In the genomic region with DNA sequence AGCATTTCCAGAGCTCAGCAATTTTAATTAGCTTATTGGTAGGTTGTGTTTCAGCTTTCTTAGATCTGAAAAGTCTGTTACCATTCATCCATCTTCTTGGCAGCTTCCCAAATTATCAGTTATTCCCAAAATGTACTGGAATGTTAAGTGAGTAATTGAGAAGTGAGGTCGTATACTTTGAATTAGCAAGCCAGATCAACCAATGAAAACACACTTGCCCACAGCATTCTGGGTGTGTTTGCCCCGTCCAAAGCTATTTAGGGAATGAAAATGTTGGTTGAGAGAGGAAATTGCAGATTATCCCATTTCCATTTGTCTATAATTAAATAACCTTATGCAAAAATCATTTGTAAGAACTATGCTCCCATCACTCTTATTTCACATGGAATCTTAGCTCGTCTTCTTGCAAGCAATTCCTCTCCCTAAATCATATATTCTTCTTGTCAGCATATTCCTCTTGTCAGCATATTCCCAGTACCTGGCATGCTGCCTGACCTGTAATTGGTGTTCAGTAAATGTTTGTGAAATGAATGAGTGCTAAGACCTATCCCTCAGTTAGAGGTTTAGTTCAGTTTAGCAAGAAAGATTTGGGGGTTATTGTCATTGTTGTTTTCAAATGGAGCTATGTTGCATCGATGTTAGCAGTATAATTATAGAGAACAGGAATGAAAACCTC, we compare ENCODE assay signal across 18 cellular contexts. TPM values are rescaled to one million over a fixed set of nuclear protein-coding genes. Genes with fewer than 3 reads are reported as not detected.
DNase-seq lines count a peak whose midpoint lies in the region; ATAC-seq and TF ChIP-seq lines count a peak whose summit lies in the region.
"Had no signal": no experiment of that assay in that cellular context is flagged by ENCODE, and none has a peak within 500 bp of the region (broad histone marks: within the 10 kb centered on the region; RNA-seq: fewer than 3 reads in every experiment).

No MANE protein-coding gene starts in this region.

- no peaks in the 10 kb centered on the region for H3K79me2 ChIP-seq in SK-N-SH (ENCODE audit: insufficient read depth)
- no peaks in the 10 kb centered on the region for H3K79me2 ChIP-seq in mesendoderm (ENCODE audit: control insufficient read depth, insufficient read depth, low read length)

- H3K9ac ChIP-seq in SK-N-SH: no peak overlapping the region
- no peak overlapping the region for H3K9ac ChIP-seq in mesendoderm (ENCODE audit: low read length)

- 57% methylated on average over 4 of the region's 4 CpGs for WGBS in SK-N-SH (ENCODE audit: low lambda C conversion rate)
- no CpG with 5 or more reads among the region's 4 CpGs for WGBS in mesendoderm (ENCODE audit: extremely low coverage, insufficient coverage, low lambda C conversion rate)

- DNase-seq in DMS 273 (lab: John Stamatoyannopoulos, UW; ENCODE audit: unreplicated experiment) (peak; percentile 11), DMS 273 treated with DMSO at 0.1 percent for 48 hours (lab: John Stamatoyannopoulos, UW) (no peak), EL (peak; percentile 9), SK-N-SH (no peak), mesendoderm (peak; percentile 13), GDM1 (lab: John Stamatoyannopoulos, UW) (no peak), NK-92 (lab: John Stamatoyannopoulos, UW; ENCODE audit: unreplicated experiment) (no peak)
- DNase-seq: Caco-2, H9, Kasumi-1, MM.1S, NCI-H1092 treated with DMSO at 0.1 percent for 48 hours, NCI-H146, NCI-H2029 treated with DMSO at 0.1 percent for 48 hours, NCI-H82 had no signal

- no peak overlapping the region for H2BK15ac ChIP-seq in mesendoderm (replicated peaks; ENCODE audit: low read depth)

- H3K9me2 ChIP-seq in SK-N-SH: no peaks in the 10 kb centered on the region

- H2AFZ ChIP-seq in SK-N-SH (ENCODE audit: low read depth): 0 out of 2 replicates have a peak overlapping the region, but pooled peaks have one; percentile 1

- H4K20me1 ChIP-seq in SK-N-SH (ENCODE audit: insufficient read depth): no peaks in the 10 kb centered on the region

- no peak overlapping the region for H3K56ac ChIP-seq in mesendoderm (ENCODE audit: low read length)

- H3K27ac ChIP-seq in SK-N-SH (ENCODE audit: low read depth in 2 of 2, low read length in 1 of 2) (peak overlapping the region in 1 of 2 experiments; percentile 83; a peak in 2 of 4 replicates), mesendoderm (ENCODE audit: low read depth, low read length) (no peak overlapping the region)
- H3K27ac ChIP-seq: 22Rv1, HL-60 had no signal

- H3K4ac ChIP-seq in mesendoderm (ENCODE audit: low read depth, low read length): no peak overlapping the region

- H3K9me3 ChIP-seq in SK-N-SH: no peaks in the 10 kb centered on the region
- H3K9me3 ChIP-seq: Caco-2 had no signal

- no peak for TF ChIP-seq CTCF in SK-N-SH (IDR thresholded peaks at IDR 0.05)

- H4K8ac ChIP-seq in mesendoderm (ENCODE audit: low read depth, low read length): no peak overlapping the region

- H3K36me3 ChIP-seq in SK-N-SH (replicated peaks in 1 of 2; ENCODE audit: control insufficient read depth in 1 of 2, insufficient read depth in 2 of 2, low read length in 1 of 2) (no peaks in the 10 kb centered on the region), mesendoderm (ENCODE audit: control insufficient read depth, insufficient read depth, low read length) (no peaks in the 10 kb centered on the region)

- H3K79me1 ChIP-seq in mesendoderm (ENCODE audit: low read length): no peaks in the 10 kb centered on the region

- no peak overlapping the region for H3K23ac ChIP-seq in mesendoderm (ENCODE audit: low read length)

- ATAC-seq in HG03342 (IDR thresholded peaks at IDR 0.05; ENCODE audit: unreplicated experiment): no peak

- POLR2A ChIA-PET in SK-N-SH (lab: Yijun Ruan, JAX): interaction anchor here (2.6 kb wide), 1 partner anchor 24 kb away, joined by 5 read pairs; a partner anchor contains a TSS

- H3K4me2 ChIP-seq in SK-N-SH: no peak overlapping the region
- no peak overlapping the region for H3K4me2 ChIP-seq in mesendoderm (ENCODE audit: low read length)

- no peak overlapping the region for H2AK5ac ChIP-seq in mesendoderm (ENCODE audit: low read length)

- H3K18ac ChIP-seq in mesendoderm (ENCODE audit: low read length): no peak overlapping the region

- H3K4me1 ChIP-seq in SK-N-SH (ENCODE audit: control insufficient read depth in 1 of 2, insufficient read depth in 2 of 2, low read depth in 1 of 2, low read length in 1 of 2): peaks cover 13 to 15% of the 10 kb centered on the region in 2 experiments; a peak in 3 of 4 replicates
- no peaks in the 10 kb centered on the region for H3K4me1 ChIP-seq in mesendoderm (ENCODE audit: control insufficient read depth, low read depth, low read length)
- H3K4me1 ChIP-seq: Caco-2 had no signal

- peaks cover 22% of the 10 kb centered on the region for H3F3A ChIP-seq in SK-N-SH (replicated peaks; ENCODE audit: insufficient read depth)

- no peak overlapping the region for H4K5ac ChIP-seq in mesendoderm (ENCODE audit: low read length)

- H3K27me3 ChIP-seq in SK-N-SH (ENCODE audit: insufficient read depth) (no peaks in the 10 kb centered on the region), mesendoderm (ENCODE audit: insufficient read depth, low read length, poor library complexity) (no peaks in the 10 kb centered on the region)

- no peak overlapping the region for H2BK120ac ChIP-seq in mesendoderm (ENCODE audit: low read depth, low read length)

- TF ChIP-seq RAD21 in SK-N-SH (IDR thresholded peaks at IDR 0.05; ENCODE audit: low read length): no peak

- H2BK5ac ChIP-seq in mesendoderm (ENCODE audit: low read length): no peak overlapping the region

- no peak for TF ChIP-seq EP300 in SK-N-SH (IDR thresholded peaks at IDR 0.05; ENCODE audit: borderline replicate concordance in 1 of 2, low read depth in 1 of 2, low read length in 1 of 2)

- CTCF ChIA-PET in SK-N-SH (lab: Yijun Ruan, JAX): interaction anchor here (1.4 kb wide), 1 partner anchor 30 kb away, joined by 4 read pairs; no protein-coding TSS in a partner anchor

- H3K4me3 ChIP-seq in SK-N-SH (ENCODE audit: low read depth in 2 of 2, low read length in 1 of 2) (no peak overlapping the region), mesendoderm (ENCODE audit: low read length) (no peak overlapping the region)

TF ChIP-seq in SK-N-SH, 30 proteins besides CTCF, POLR2A, EP300 and RAD21 (continues in another document):
- TF ChIP-seq, protein P1, sequence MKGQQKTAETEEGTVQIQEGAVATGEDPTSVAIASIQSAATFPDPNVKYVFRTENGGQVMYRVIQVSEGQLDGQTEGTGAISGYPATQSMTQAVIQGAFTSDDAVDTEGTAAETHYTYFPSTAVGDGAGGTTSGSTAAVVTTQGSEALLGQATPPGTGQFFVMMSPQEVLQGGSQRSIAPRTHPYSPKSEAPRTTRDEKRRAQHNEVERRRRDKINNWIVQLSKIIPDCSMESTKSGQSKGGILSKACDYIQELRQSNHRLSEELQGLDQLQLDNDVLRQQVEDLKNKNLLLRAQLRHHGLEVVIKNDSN (IDR thresholded peaks at IDR 0.05; ENCODE audit: borderline replicate concordance, low read depth): no peak
- no peak for TF ChIP-seq RXRA (IDR thresholded peaks at IDR 0.05; ENCODE audit: borderline replicate concordance, low read depth)
- TF ChIP-seq NRF1 (IDR thresholded peaks at IDR 0.05; ENCODE audit: low read depth, low read length): no peak
- TF ChIP-seq TEAD4 (IDR thresholded peaks at IDR 0.05; ENCODE audit: borderline replicate concordance, insufficient read depth): no peak
- no peak for TF ChIP-seq SMC3 (IDR thresholded peaks at IDR 0.05; ENCODE audit: low read depth, low read length)
- TF ChIP-seq MXI1 (IDR thresholded peaks at IDR 0.05; ENCODE audit: low read depth, low read length): no peak
- no peak for TF ChIP-seq TCF12 (IDR thresholded peaks at IDR 0.05)
- TF ChIP-seq, protein P2, sequence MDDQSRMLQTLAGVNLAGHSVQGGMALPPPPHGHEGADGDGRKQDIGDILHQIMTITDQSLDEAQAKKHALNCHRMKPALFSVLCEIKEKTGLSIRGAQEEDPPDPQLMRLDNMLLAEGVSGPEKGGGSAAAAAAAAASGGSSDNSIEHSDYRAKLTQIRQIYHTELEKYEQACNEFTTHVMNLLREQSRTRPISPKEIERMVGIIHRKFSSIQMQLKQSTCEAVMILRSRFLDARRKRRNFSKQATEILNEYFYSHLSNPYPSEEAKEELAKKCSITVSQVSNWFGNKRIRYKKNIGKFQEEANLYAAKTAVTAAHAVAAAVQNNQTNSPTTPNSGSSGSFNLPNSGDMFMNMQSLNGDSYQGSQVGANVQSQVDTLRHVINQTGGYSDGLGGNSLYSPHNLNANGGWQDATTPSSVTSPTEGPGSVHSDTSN (IDR thresholded peaks at IDR 0.05): no peak
- no peak for TF ChIP-seq RCOR1 (IDR thresholded peaks at IDR 0.05; ENCODE audit: low read length)
- TF ChIP-seq, protein P3, sequence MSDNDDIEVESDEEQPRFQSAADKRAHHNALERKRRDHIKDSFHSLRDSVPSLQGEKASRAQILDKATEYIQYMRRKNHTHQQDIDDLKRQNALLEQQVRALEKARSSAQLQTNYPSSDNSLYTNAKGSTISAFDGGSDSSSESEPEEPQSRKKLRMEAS (IDR thresholded peaks at IDR 0.05; ENCODE audit: low read depth): no peak
- TF ChIP-seq FOXM1 (IDR thresholded peaks at IDR 0.05; ENCODE audit: low read depth): no peak
- no peak for TF ChIP-seq GATA2 (CRISPR knock-in tag; IDR thresholded peaks at IDR 0.05)
- TF ChIP-seq, protein P4, sequence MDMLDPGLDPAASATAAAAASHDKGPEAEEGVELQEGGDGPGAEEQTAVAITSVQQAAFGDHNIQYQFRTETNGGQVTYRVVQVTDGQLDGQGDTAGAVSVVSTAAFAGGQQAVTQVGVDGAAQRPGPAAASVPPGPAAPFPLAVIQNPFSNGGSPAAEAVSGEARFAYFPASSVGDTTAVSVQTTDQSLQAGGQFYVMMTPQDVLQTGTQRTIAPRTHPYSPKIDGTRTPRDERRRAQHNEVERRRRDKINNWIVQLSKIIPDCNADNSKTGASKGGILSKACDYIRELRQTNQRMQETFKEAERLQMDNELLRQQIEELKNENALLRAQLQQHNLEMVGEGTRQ (IDR thresholded peaks at IDR 0.05; ENCODE audit: borderline replicate concordance, low read depth, low read length): no peak
- TF ChIP-seq MEF2A (IDR thresholded peaks at IDR 0.05; ENCODE audit: borderline replicate concordance, low read depth): no peak
- TF ChIP-seq TAF1 (IDR thresholded peaks at IDR 0.05; ENCODE audit: borderline replicate concordance, low read depth, low read length): no peak
- no peak for TF ChIP-seq SIN3A (IDR thresholded peaks at IDR 0.05; ENCODE audit: borderline replicate concordance, low read depth, low read length)
- TF ChIP-seq POLR2AphosphoS5 (IDR thresholded peaks at IDR 0.05; ENCODE audit: low read depth, low read length): no peak

RNA-seq across cellular contexts. Expression of a gene that starts 23.3 kb away (rescaled TPM):
- polyA plus RNA-seq in SK-N-SH (2012; rRNA removed): 48.8 and 60.7 TPM in 2 replicates
- 87.3 and 97.5 TPM in 2 replicates for polyA plus RNA-seq in SK-N-SH (2012; cell fraction: cytosol; rRNA removed)
- 24.9 and 72.8 TPM in 2 replicates for polyA plus RNA-seq in SK-N-SH (2012; cell fraction: nucleus; rRNA removed)
- 3.7 TPM for polyA plus RNA-seq in mesendoderm (2013, experiment 1 of 2)
- 3.3 TPM for polyA plus RNA-seq in mesendoderm (2013, experiment 2 of 2)

Comparison
In these comparisons a context has a peak if more than half of its experiments do, and no peak if none do; other contexts are left out.
1. DNase-seq: peak in DMS 273 (single experiment), EL (single experiment) and mesendoderm (single experiment); none in DMS 273 treated with DMSO at 0.1 percent for 48 hours (single experiment), SK-N-SH (single experiment), GDM1 (single experiment) and NK-92 (single experiment).